Comparison of ENCODE assay signal across 1 cellular context in the genomic region with DNA sequence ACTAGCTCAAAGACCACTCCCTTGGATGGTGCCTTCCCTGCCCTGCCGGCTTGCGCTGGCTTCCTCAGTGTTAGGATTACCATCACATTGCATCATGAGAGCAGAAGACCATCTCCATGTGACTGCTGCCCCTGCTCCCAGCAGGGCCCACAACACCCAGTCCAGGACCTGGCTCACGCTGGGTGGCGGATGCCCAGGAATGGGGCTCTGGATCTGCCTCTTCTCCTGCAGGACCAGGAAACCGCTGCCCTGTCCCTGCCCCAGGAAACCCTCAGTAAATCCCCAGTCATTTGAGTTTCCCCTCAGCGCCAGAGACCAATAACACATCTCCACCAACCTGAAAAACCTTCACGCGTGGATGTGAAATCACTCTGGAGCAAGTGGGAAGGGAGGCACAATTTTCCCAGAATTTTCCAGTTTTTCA.
TF ChIP-seq lines count a peak whose summit lies in the region.

No MANE protein-coding gene starts in this region.

TF ChIP-seq in K562, 482 proteins besides CTCF, POLR2A, EP300 and RAD21 (continued from another document and continues in another):
- TF ChIP-seq, protein P1, sequence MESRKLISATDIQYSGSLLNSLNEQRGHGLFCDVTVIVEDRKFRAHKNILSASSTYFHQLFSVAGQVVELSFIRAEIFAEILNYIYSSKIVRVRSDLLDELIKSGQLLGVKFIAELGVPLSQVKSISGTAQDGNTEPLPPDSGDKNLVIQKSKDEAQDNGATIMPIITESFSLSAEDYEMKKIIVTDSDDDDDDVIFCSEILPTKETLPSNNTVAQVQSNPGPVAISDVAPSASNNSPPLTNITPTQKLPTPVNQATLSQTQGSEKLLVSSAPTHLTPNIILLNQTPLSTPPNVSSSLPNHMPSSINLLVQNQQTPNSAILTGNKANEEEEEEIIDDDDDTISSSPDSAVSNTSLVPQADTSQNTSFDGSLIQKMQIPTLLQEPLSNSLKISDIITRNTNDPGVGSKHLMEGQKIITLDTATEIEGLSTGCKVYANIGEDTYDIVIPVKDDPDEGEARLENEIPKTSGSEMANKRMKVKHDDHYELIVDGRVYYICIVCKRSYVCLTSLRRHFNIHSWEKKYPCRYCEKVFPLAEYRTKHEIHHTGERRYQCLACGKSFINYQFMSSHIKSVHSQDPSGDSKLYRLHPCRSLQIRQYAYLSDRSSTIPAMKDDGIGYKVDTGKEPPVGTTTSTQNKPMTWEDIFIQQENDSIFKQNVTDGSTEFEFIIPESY (CRISPR knock-in tag; IDR thresholded peaks at IDR 0.05): peak; percentile 25; the same call in 1 of the 2 replicates
- TF ChIP-seq EP400 (IDR thresholded peaks at IDR 0.05): peak; percentile 92
- no peak for TF ChIP-seq RFX7 (CRISPR knock-in tag; IDR thresholded peaks at IDR 0.05)
- TF ChIP-seq, protein P2, sequence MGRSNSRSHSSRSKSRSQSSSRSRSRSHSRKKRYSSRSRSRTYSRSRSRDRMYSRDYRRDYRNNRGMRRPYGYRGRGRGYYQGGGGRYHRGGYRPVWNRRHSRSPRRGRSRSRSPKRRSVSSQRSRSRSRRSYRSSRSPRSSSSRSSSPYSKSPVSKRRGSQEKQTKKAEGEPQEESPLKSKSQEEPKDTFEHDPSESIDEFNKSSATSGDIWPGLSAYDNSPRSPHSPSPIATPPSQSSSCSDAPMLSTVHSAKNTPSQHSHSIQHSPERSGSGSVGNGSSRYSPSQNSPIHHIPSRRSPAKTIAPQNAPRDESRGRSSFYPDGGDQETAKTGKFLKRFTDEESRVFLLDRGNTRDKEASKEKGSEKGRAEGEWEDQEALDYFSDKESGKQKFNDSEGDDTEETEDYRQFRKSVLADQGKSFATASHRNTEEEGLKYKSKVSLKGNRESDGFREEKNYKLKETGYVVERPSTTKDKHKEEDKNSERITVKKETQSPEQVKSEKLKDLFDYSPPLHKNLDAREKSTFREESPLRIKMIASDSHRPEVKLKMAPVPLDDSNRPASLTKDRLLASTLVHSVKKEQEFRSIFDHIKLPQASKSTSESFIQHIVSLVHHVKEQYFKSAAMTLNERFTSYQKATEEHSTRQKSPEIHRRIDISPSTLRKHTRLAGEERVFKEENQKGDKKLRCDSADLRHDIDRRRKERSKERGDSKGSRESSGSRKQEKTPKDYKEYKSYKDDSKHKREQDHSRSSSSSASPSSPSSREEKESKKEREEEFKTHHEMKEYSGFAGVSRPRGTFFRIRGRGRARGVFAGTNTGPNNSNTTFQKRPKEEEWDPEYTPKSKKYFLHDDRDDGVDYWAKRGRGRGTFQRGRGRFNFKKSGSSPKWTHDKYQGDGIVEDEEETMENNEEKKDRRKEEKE (IDR thresholded peaks at IDR 0.05; ENCODE audit: borderline replicate concordance in 1 of 2, control insufficient read depth in 1 of 2, low read depth in 2 of 2, low read length in 1 of 2): no peak
- no peak for TF ChIP-seq ZNF174 (CRISPR knock-in tag; IDR thresholded peaks at IDR 0.05)
- TF ChIP-seq MYNN (IDR thresholded peaks at IDR 0.05): no peak
- no peak for TF ChIP-seq MYNN (CRISPR knock-in tag; IDR thresholded peaks at IDR 0.05)
- TF ChIP-seq, protein P3, sequence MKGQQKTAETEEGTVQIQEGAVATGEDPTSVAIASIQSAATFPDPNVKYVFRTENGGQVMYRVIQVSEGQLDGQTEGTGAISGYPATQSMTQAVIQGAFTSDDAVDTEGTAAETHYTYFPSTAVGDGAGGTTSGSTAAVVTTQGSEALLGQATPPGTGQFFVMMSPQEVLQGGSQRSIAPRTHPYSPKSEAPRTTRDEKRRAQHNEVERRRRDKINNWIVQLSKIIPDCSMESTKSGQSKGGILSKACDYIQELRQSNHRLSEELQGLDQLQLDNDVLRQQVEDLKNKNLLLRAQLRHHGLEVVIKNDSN (CRISPR knock-in tag; IDR thresholded peaks at IDR 0.05): peak; percentile 72
- no peak for TF ChIP-seq PHF21A (IDR thresholded peaks at IDR 0.05; ENCODE audit: borderline replicate concordance, low read depth)
- TF ChIP-seq, protein P4, sequence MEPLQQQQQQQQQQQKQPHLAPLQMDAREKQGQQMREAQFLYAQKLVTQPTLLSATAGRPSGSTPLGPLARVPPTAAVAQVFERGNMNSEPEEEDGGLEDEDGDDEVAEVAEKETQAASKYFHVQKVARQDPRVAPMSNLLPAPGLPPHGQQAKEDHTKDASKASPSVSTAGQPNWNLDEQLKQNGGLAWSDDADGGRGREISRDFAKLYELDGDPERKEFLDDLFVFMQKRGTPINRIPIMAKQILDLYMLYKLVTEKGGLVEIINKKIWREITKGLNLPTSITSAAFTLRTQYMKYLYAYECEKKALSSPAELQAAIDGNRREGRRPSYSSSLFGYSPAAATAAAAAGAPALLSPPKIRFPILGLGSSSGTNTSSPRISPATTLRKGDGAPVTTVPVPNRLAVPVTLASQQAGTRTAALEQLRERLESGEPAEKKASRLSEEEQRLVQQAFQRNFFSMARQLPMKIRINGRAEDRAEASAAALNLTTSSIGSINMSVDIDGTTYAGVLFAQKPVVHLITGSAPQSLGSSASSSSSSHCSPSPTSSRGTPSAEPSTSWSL (CRISPR knock-in tag; IDR thresholded peaks at IDR 0.05; ENCODE audit: borderline replicate concordance): peak; percentile 89
- peak; percentile 80 for TF ChIP-seq BCL6 (CRISPR knock-in tag; IDR thresholded peaks at IDR 0.05)
- TF ChIP-seq CREB3L1 (IDR thresholded peaks at IDR 0.05; ENCODE audit: borderline replicate concordance, low read depth): no peak
- TF ChIP-seq NR2F6 (CRISPR knock-in tag; IDR thresholded peaks at IDR 0.05): no peak
- no peak; the same call in 1 of the 2 replicates for TF ChIP-seq KLF16 (IDR thresholded peaks at IDR 0.05)
- peak; percentile 80; the same call in 1 of the 2 replicates for TF ChIP-seq HSF4 (CRISPR knock-in tag; IDR thresholded peaks at IDR 0.05; ENCODE audit: borderline replicate concordance)
- peak; percentile 98 for TF ChIP-seq CEBPG (CRISPR knock-in tag; IDR thresholded peaks at IDR 0.05)
- peak; percentile 61 to 93 for TF ChIP-seq CEBPG (tag; conservative IDR thresholded peaks at IDR 0.05 in 1 of 2, IDR thresholded peaks at IDR 0.05 in 1 of 2)
- 0 out of 2 replicates have a peak, but pooled peaks have one; percentile 38 for TF ChIP-seq MEF2D (tag; conservative IDR thresholded peaks at IDR 0.05; ENCODE audit: low read depth)
- no peak for TF ChIP-seq CBX2 (IDR thresholded peaks at IDR 0.05; ENCODE audit: insufficient read depth, low read length, poor library complexity, severe bottlenecking)
- no peak for TF ChIP-seq ZMIZ1 (IDR thresholded peaks at IDR 0.05; ENCODE audit: low read depth in 2 of 2, low read length in 2 of 2)
- peak; percentile 73; the same call in 1 of the 2 replicates for TF ChIP-seq HBP1 (CRISPR knock-in tag; IDR thresholded peaks at IDR 0.05)
- peak; percentile 96 for TF ChIP-seq DMBX1 (CRISPR knock-in tag; IDR thresholded peaks at IDR 0.05; ENCODE audit: borderline replicate concordance)
- TF ChIP-seq ZNF584 (CRISPR knock-in tag; IDR thresholded peaks at IDR 0.05; ENCODE audit: low read depth): peak; percentile 91
- TF ChIP-seq, protein P5, sequence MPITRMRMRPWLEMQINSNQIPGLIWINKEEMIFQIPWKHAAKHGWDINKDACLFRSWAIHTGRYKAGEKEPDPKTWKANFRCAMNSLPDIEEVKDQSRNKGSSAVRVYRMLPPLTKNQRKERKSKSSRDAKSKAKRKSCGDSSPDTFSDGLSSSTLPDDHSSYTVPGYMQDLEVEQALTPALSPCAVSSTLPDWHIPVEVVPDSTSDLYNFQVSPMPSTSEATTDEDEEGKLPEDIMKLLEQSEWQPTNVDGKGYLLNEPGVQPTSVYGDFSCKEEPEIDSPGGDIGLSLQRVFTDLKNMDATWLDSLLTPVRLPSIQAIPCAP (CRISPR knock-in tag; IDR thresholded peaks at IDR 0.05; ENCODE audit: borderline replicate concordance): no peak
- no peak for TF ChIP-seq CBFB (CRISPR knock-in tag; IDR thresholded peaks at IDR 0.05)
- TF ChIP-seq, protein P6, sequence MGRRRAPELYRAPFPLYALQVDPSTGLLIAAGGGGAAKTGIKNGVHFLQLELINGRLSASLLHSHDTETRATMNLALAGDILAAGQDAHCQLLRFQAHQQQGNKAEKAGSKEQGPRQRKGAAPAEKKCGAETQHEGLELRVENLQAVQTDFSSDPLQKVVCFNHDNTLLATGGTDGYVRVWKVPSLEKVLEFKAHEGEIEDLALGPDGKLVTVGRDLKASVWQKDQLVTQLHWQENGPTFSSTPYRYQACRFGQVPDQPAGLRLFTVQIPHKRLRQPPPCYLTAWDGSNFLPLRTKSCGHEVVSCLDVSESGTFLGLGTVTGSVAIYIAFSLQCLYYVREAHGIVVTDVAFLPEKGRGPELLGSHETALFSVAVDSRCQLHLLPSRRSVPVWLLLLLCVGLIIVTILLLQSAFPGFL (CRISPR knock-in tag; IDR thresholded peaks at IDR 0.05): no peak
- TF ChIP-seq, protein P7, sequence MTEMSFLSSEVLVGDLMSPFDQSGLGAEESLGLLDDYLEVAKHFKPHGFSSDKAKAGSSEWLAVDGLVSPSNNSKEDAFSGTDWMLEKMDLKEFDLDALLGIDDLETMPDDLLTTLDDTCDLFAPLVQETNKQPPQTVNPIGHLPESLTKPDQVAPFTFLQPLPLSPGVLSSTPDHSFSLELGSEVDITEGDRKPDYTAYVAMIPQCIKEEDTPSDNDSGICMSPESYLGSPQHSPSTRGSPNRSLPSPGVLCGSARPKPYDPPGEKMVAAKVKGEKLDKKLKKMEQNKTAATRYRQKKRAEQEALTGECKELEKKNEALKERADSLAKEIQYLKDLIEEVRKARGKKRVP (CRISPR knock-in tag; IDR thresholded peaks at IDR 0.05): peak; percentile 99
- no peak for TF ChIP-seq CSDE1 (IDR thresholded peaks at IDR 0.05)
- TF ChIP-seq, protein P8, sequence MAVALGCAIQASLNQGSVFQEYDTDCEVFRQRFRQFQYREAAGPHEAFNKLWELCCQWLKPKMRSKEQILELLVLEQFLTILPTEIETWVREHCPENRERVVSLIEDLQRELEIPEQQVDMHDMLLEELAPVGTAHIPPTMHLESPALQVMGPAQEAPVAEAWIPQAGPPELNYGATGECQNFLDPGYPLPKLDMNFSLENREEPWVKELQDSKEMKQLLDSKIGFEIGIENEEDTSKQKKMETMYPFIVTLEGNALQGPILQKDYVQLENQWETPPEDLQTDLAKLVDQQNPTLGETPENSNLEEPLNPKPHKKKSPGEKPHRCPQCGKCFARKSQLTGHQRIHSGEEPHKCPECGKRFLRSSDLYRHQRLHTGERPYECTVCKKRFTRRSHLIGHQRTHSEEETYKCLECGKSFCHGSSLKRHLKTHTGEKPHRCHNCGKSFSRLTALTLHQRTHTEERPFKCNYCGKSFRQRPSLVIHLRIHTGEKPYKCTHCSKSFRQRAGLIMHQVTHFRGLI (CRISPR knock-in tag; IDR thresholded peaks at IDR 0.05): peak; percentile 90
- no peak for TF ChIP-seq RBM25 (IDR thresholded peaks at IDR 0.05; ENCODE audit: low read depth, low read length, severe bottlenecking)
- no peak for TF ChIP-seq SREBF2 (CRISPR knock-in tag; IDR thresholded peaks at IDR 0.05)
- peak; percentile 61 for TF ChIP-seq USF2 (CRISPR knock-in tag; IDR thresholded peaks at IDR 0.05)
- TF ChIP-seq ZNF444 (CRISPR knock-in tag; IDR thresholded peaks at IDR 0.05): no peak
- TF ChIP-seq DLX4 (CRISPR knock-in tag; IDR thresholded peaks at IDR 0.05): no peak
- peak in 1 of 2 experiments; percentile 46; a peak in 1 of 4 replicates for TF ChIP-seq KDM4B (IDR thresholded peaks at IDR 0.05; ENCODE audit: borderline replicate concordance in 2 of 2, low read depth in 1 of 2)
- TF ChIP-seq SREBF1 (IDR thresholded peaks at IDR 0.05; ENCODE audit: borderline replicate concordance, low read depth, low read length): no peak
